ENCODE assay signal across 9 cellular contexts in genomic region chr7:135774284-135774683, GRCh38.
DNase-seq lines count a peak whose midpoint lies in the region; ATAC-seq and TF ChIP-seq lines count a peak whose summit lies in the region.
"Had no signal": no experiment of that assay in that cellular context is flagged by ENCODE, and none has a peak within 500 bp of the region (broad histone marks: within the 10 kb centered on the region; RNA-seq: fewer than 3 reads in every experiment).

No MANE protein-coding gene starts in this region.

- no peak for TF ChIP-seq CTCF in HFF-Myc (IDR thresholded peaks at IDR 0.05; ENCODE audit: low read depth, low read length, missing control alignments)

- ATAC-seq in GM18520 (IDR thresholded peaks at IDR 0.05; ENCODE audit: unreplicated experiment) (no peak), GM19455 (IDR thresholded peaks at IDR 0.05; ENCODE audit: unreplicated experiment) (no peak), GM18517 (IDR thresholded peaks at IDR 0.05; ENCODE audit: unreplicated experiment) (no peak)

- DNase-seq in HFF-Myc (ENCODE audit: extremely low read depth, low read depth) (peak; percentile 58), NCI-H526 (lab: John Stamatoyannopoulos, UW) (peak; percentile 17 to 23), fibroblast of peridontal ligament (ENCODE audit: extremely low read depth) (peak; percentile 72), pons (ENCODE audit: low spot score) (peak; percentile 13)
- DNase-seq in effector CD4-positive, alpha-beta T cell: no peak
- DNase-seq: ovary had no signal

- no peak overlapping the region for H3K4me3 ChIP-seq in HFF-Myc (replicated peaks; ENCODE audit: low read depth, low read length)
- H3K4me3 ChIP-seq: ovary had no signal
